8 cellular contexts compared by ENCODE assay signal in genomic region chr10:56360967-56361841, GRCh38. TPM values are rescaled to one million over a fixed set of nuclear protein-coding genes. Genes with fewer than 3 reads are reported as not detected.
DNase-seq lines count a peak whose midpoint lies in the region; ATAC-seq, FAIRE-seq and TF ChIP-seq lines count a peak whose summit lies in the region.

Gene ZWINT (minus strand): TSS chr10:56361259. CDS start chr10:56361236, 23 bp downstream.

- BruUV-seq in HepG2 (replicated peaks; lab: Mats Ljungman, UMichigan), result TSS peak; percentile 98

- FAIRE-seq in HepG2 (lab: Jason Lieb, UNC), result peak; percentile 76

- TF ChIP-seq RAD21 in HepG2 (CRISPR knock-in tag; IDR thresholded peaks at IDR 0.05), result no peak

- no peaks in the 10 kb centered on the region; a peak in 1 of 5 replicates for H3K27me3 ChIP-seq in HepG2 (ENCODE audit: control insufficient read depth in 1 of 2, insufficient read depth in 2 of 2, low read length in 2 of 2)

- WGBS in HepG2 (ENCODE audit: low lambda C conversion rate), result under 1% methylated on average over 37 of the region's 52 CpGs

- POLR2A ChIA-PET in HepG2 (lab: Yijun Ruan, JAX), result no interaction called here

- in situ Hi-C loops in HepG2 (cut with HindIII; ENCODE audit: extremely low pct_ligation_motif_present, low pct_unique_long_range_greater_than_20kb), result no loop called here

- CTCF ChIA-PET in HepG2 (lab: Yijun Ruan, JAX; ENCODE audit: low intra/inter-chr PET ratio, low total read pairs), result no interaction called here

- H3K4me1 ChIP-seq in HepG2 (ENCODE audit: insufficient read depth, low read length), result peaks cover 29% of the 10 kb centered on the region

- peaks cover 13% of the 10 kb centered on the region for H3K79me2 ChIP-seq in HepG2 (ENCODE audit: insufficient read depth, low read length)

- TF ChIP-seq CTCF in HepG2 (CRISPR knock-in tag; IDR thresholded peaks at IDR 0.05), result no peak

- peak within 1 kb of the TSS; percentile 80 for H3K9ac ChIP-seq in HepG2 (ENCODE audit: insufficient read depth, low read depth, low read length)

- DNase-seq in CD1c-positive myeloid dendritic cell (ENCODE audit: extremely low spot score), result peak; percentile 99
- peak; percentile 86 for DNase-seq in NCI-H748 treated with DMSO at 0.1 percent for 48 hours (lab: John Stamatoyannopoulos, UW)
- DNase-seq in activated CD4-positive, alpha-beta T cell treated with anti-CD3 and anti-CD28 coated beads, Interleukin-2, amount 50 U/mL, for 24 hours (ENCODE audit: low read depth in 1 of 2, low spot score in 1 of 2), result peak; percentile 80 to 92
- peak; percentile 86 to 96 for DNase-seq in dermis microvascular lymphatic vessel endothelial cell (ENCODE audit: low read depth in 2 of 2)
- peak; percentile 92 for DNase-seq in HepG2 (ENCODE audit: low spot score)
- DNase-seq in stimulated activated CD4-positive, alpha-beta T cell treated with anti-CD3 and anti-CD28 coated beads, Interleukin-2, amount 100 ng/mL, for 48 hours, result peak; percentile 87

- TF ChIP-seq EP300 in HepG2 (IDR thresholded peaks at IDR 0.05; ENCODE audit: low read depth in 2 of 2, low read length in 2 of 2) (no peak), HepG2 (CRISPR knock-in tag; IDR thresholded peaks at IDR 0.05; ENCODE audit: borderline replicate concordance) (no peak)

- ATAC-seq in GM19397 (IDR thresholded peaks at IDR 0.05; ENCODE audit: unreplicated experiment) (peak; percentile 100), HG03565 (IDR thresholded peaks at IDR 0.05; ENCODE audit: unreplicated experiment) (peak; percentile 98), HepG2 (peak; percentile 99)

- peak within 1 kb of the TSS; percentile 79 to 87 (median 81) for H3K4me3 ChIP-seq in HepG2 (replicated peaks in 1 of 3; ENCODE audit: insufficient read depth in 1 of 3, low read depth in 2 of 3, low read length in 3 of 3)

- peak within 1 kb of the TSS; percentile 82 for H2AFZ ChIP-seq in HepG2 (ENCODE audit: low read length)

- H3K27ac ChIP-seq in HepG2 (ENCODE audit: extremely low read length, insufficient read depth, low read length), result peak within 1 kb of the TSS; percentile 60

- H4K20me1 ChIP-seq in HepG2 (ENCODE audit: insufficient read depth, low read length), result no peaks in the 10 kb centered on the region

- no peaks in the 10 kb centered on the region for H3K9me3 ChIP-seq in HepG2 (ENCODE audit: low read length)

- peak; percentile 81 to 84 for TF ChIP-seq POLR2A in HepG2 (IDR thresholded peaks at IDR 0.05; ENCODE audit: insufficient read depth in 1 of 2, low read depth in 2 of 2, low read length in 2 of 2)

- intact Hi-C loops in HepG2 (cut with micrococcal nuclease; ENCODE audit: unreplicated experiment), result no loop called here

- H3K36me3 ChIP-seq in HepG2 (replicated peaks in 1 of 2; ENCODE audit: control insufficient read depth in 1 of 2, insufficient read depth in 2 of 2, low read length in 2 of 2), result peaks cover 1 to 13% of the 10 kb centered on the region in 2 experiments; a peak in 1 of 5 replicates

- peak within 1 kb of the TSS; percentile 83 for H3K4me2 ChIP-seq in HepG2 (ENCODE audit: low read depth, low read length)

TF ChIP-seq in HepG2, 621 proteins besides CTCF, POLR2A, EP300 and RAD21 (continues in another document):
- TF ChIP-seq ZNF879 (CRISPR knock-in tag; IDR thresholded peaks at IDR 0.05) (no peak), SOX6 (IDR thresholded peaks at IDR 0.05) (no peak), SOX6 (CRISPR knock-in tag; IDR thresholded peaks at IDR 0.05) (no peak; the same call in 1 of the 2 replicates), ZBTB8A (CRISPR knock-in tag; IDR thresholded peaks at IDR 0.05; ENCODE audit: borderline replicate concordance, low read depth) (no peak), REPIN1 (CRISPR knock-in tag; IDR thresholded peaks at IDR 0.05; ENCODE audit: borderline replicate concordance, low read depth) (peak; percentile 67), HOXA9 (CRISPR knock-in tag; IDR thresholded peaks at IDR 0.05; ENCODE audit: borderline replicate concordance) (peak; percentile 90), ZNF513 (CRISPR knock-in tag; conservative IDR thresholded peaks at IDR 0.05) (no peak), THAP11 (CRISPR knock-in tag; IDR thresholded peaks at IDR 0.05) (peak; percentile 70), NR3C1 (CRISPR knock-in tag; IDR thresholded peaks at IDR 0.05) (no peak), DNMT3B (CRISPR knock-in tag; conservative IDR thresholded peaks at IDR 0.05) (no peak), GTF2F1 (IDR thresholded peaks at IDR 0.05; ENCODE audit: low read length) (no peak), ZNF616 (CRISPR knock-in tag; IDR thresholded peaks at IDR 0.05; ENCODE audit: low read depth) (no peak), MED1 (CRISPR knock-in tag; IDR thresholded peaks at IDR 0.05) (no peak), HIC2 (CRISPR knock-in tag; IDR thresholded peaks at IDR 0.05; ENCODE audit: low read depth) (no peak), FOXA1 (IDR thresholded peaks at IDR 0.05) (no peak), FOXA1 (CRISPR knock-in tag; IDR thresholded peaks at IDR 0.05) (no peak), TFDP1 (CRISPR knock-in tag; IDR thresholded peaks at IDR 0.05; ENCODE audit: borderline replicate concordance) (peak; percentile 100), TFDP2 (CRISPR knock-in tag; IDR thresholded peaks at IDR 0.05) (peak; percentile 100)

RNA-seq across cellular contexts. Expression of gene ZWINT, which starts in this region (rescaled TPM):
- total RNA-seq in dermis microvascular lymphatic vessel endothelial cell, result 18.8 and 40.1 TPM in 2 replicates
- total RNA-seq in HepG2 (2016; rRNA removed; fragmentation: Illumina TruSeq; extraction: Trizol), result 121 and 166 TPM in 2 replicates
- 12.2 and 14.3 TPM in 2 replicates for total RNA-seq in HepG2 (2016; cell fraction: cytosol; rRNA removed; fragmentation: Illumina TruSeq; extraction: Trizol; ENCODE audit: low read depth)
- total RNA-seq in HepG2 (2016; cell fraction: insoluble cytoplasmic fraction; rRNA removed; fragmentation: Illumina TruSeq; extraction: Trizol), result 132 and 175 TPM in 2 replicates
- 32.4 and 39.4 TPM in 2 replicates for total RNA-seq in HepG2 (2016; cell fraction: membrane; rRNA removed; fragmentation: Illumina TruSeq; extraction: Trizol)
- total RNA-seq in HepG2 (2016; cell fraction: nucleus; rRNA removed; fragmentation: Illumina TruSeq; extraction: Trizol), result 72.9 and 78.8 TPM in 2 replicates
- polyA plus RNA-seq in HepG2 (2011; rRNA removed), result 19.2 and 27.3 TPM in 2 replicates
- 14.3 and 22.5 TPM in 2 replicates for polyA plus RNA-seq in HepG2 (2011; cell fraction: cytosol; rRNA removed)
- 27.4 and 39.1 TPM in 2 replicates for polyA plus RNA-seq in HepG2 (2011; cell fraction: nucleus; rRNA removed)
- polyA plus RNA-seq in HepG2 (2012), result 9.7 and 29.4 TPM in 2 replicates
- 9.7 and 11.3 TPM in 2 replicates for polyA plus RNA-seq in HepG2 (2016; cell fraction: cytosol; fragmentation: Illumina TruSeq; extraction: Trizol; ENCODE audit: low read depth)
- 158 and 190 TPM in 2 replicates for polyA plus RNA-seq in HepG2 (2016; cell fraction: insoluble cytoplasmic fraction; fragmentation: Illumina TruSeq; extraction: Trizol; ENCODE audit: low read depth)
- polyA plus RNA-seq in HepG2 (2016; cell fraction: membrane; fragmentation: Illumina TruSeq; extraction: Trizol; ENCODE audit: low read depth), result 23.0 and 26.3 TPM in 2 replicates
- 126 and 134 TPM in 2 replicates for polyA plus RNA-seq in HepG2 (2016; cell fraction: nucleus; fragmentation: Illumina TruSeq; extraction: Trizol; ENCODE audit: insufficient read depth, low read depth)
- 8.1 and 66.6 TPM in 2 replicates for polyA minus RNA-seq in HepG2 (2011; rRNA and poly(A)+ RNA removed; ENCODE audit: low replicate concordance)
- polyA minus RNA-seq in HepG2 (2011; cell fraction: cytosol; rRNA and poly(A)+ RNA removed), result 6.3 and 10.3 TPM in 2 replicates
- 17.3 and 23.2 TPM in 2 replicates for polyA minus RNA-seq in HepG2 (2011; cell fraction: nucleus; rRNA and poly(A)+ RNA removed)

Comparison
In these comparisons a context has a peak if more than half of its experiments do, and no peak if none do; other contexts are left out.
1. Peak in every context shown above with its lines: DNase-seq, ATAC-seq, H3K4me3 ChIP-seq and H3K27ac ChIP-seq.